ENCODE assay signal across 9 cellular contexts in the genomic region with DNA sequence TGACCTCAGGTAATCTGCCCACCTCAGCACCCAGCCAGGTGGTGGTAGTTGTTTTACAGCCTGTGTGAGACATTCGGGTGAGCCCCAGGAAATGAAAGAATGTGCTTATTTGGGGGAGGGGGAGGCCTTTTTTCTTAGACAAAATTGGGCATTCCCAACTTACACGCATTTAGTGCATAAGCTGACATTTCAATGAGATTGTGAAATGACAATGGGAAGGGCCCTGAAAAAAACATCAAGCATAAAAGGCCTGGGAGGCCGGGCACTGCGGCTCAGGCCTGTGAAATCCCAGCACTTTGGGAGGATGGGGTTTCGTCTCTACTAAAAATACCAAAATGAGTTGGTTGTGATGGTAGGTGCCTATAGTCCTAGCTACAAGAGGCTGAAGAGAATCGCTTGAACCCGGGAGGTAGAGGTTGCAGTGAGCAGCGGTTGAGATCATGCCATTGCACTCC. TPM values are rescaled to one million over a fixed set of nuclear protein-coding genes. Genes with fewer than 3 reads are reported as not detected.
DNase-seq lines count a peak whose midpoint lies in the region; ATAC-seq, FAIRE-seq and TF ChIP-seq lines count a peak whose summit lies in the region.
"Had no signal": no experiment of that assay in that cellular context is flagged by ENCODE, and none has a peak within 500 bp of the region (broad histone marks: within the 10 kb centered on the region; RNA-seq: fewer than 3 reads in every experiment).

No MANE protein-coding gene starts in this region.

- no peak overlapping the region for H4K5ac ChIP-seq in IMR-90 (ENCODE audit: low read depth, low read length)

- peak overlapping the region; percentile 40 for H3K4me3 Mint-ChIP-seq in activated naive CD8-positive, alpha-beta T cell treated with anti-CD3 and anti-CD28 coated beads, Interleukin-2, amount 10 ng/mL, durations not matched to agents 7 days and 5 days

- peak overlapping the region; percentile 21 for H3K27ac Mint-ChIP-seq in activated naive CD8-positive, alpha-beta T cell treated with anti-CD3 and anti-CD28 coated beads, Interleukin-2, amount 10 ng/mL, durations not matched to agents 7 days and 5 days

- no peak overlapping the region for H3K4me2 ChIP-seq in IMR-90 (ENCODE audit: low read depth, low read length)

- H3K23ac ChIP-seq in IMR-90 (ENCODE audit: low read depth, low read length) = no peak overlapping the region

- intact Hi-C loops in IMR-90 (cut with micrococcal nuclease) (no loop called here), sciatic nerve (cut with DNase I) (no loop called here)

- H3K4me3 ChIP-seq in IMR-90 (ENCODE audit: insufficient read depth, low read depth, low read length) = no peak overlapping the region
- H3K4me3 ChIP-seq: esophagus muscularis mucosa had no signal

- H2BK120ac ChIP-seq in IMR-90 (ENCODE audit: low read depth, low read length) = no peak overlapping the region

- peaks cover 40% of the 10 kb centered on the region for H3K4me1 Mint-ChIP-seq in activated naive CD8-positive, alpha-beta T cell treated with anti-CD3 and anti-CD28 coated beads, Interleukin-2, amount 10 ng/mL, durations not matched to agents 7 days and 5 days

- no peak overlapping the region for H2AK5ac ChIP-seq in IMR-90 (ENCODE audit: low read depth, low read length)

- H3K27me3 ChIP-seq in IMR-90 (ENCODE audit: control insufficient read depth, insufficient read depth, low read length) = no peaks in the 10 kb centered on the region
- H3K27me3 ChIP-seq: esophagus muscularis mucosa had no signal

- H4K91ac ChIP-seq in IMR-90 (ENCODE audit: insufficient read depth, low read depth, low read length) = no peak overlapping the region

- H3K18ac ChIP-seq in IMR-90 (ENCODE audit: low read depth, low read length) = no peak overlapping the region

- H3K27me3 Mint-ChIP-seq in activated naive CD8-positive, alpha-beta T cell treated with anti-CD3 and anti-CD28 coated beads, Interleukin-2, amount 10 ng/mL, durations not matched to agents 7 days and 5 days = no peaks in the 10 kb centered on the region

- dilution Hi-C loops in IMR-90 (cut with HindIII; ENCODE audit: low sequenced_read_pairs, unreplicated experiment) = no loop called here

- no peak for TF ChIP-seq CTCF in C4-2B (conservative IDR thresholded peaks at IDR 0.05)
- TF ChIP-seq CTCF in IMR-90 (conservative IDR thresholded peaks at IDR 0.05; ENCODE audit: low read depth, low read length) = no peak

- peaks cover 44% of the 10 kb centered on the region for H3K36me3 ChIP-seq in IMR-90 (ENCODE audit: control insufficient read depth, insufficient read depth, low read length)

- H3K79me1 ChIP-seq in IMR-90 (ENCODE audit: low read depth in 1 of 2, low read length in 2 of 2) = peaks cover 9 to 35% of the 10 kb centered on the region in 2 experiments; a peak in 3 of 4 replicates

- H3K9me3 ChIP-seq in IMR-90 (ENCODE audit: control insufficient read depth, insufficient read depth, low read length) = no peaks in the 10 kb centered on the region
- H3K9me3 ChIP-seq: esophagus muscularis mucosa had no signal

- no peak for FAIRE-seq in HTR-8/SVneo (lab: Jason Lieb, UNC)

- H3K4ac ChIP-seq in IMR-90 (ENCODE audit: low read depth, low read length) = no peak overlapping the region

- no peak overlapping the region for H2BK5ac ChIP-seq in IMR-90 (ENCODE audit: low read depth, low read length, poor library complexity, severe bottlenecking)

- H2BK20ac ChIP-seq in IMR-90 (ENCODE audit: low read depth, low read length) = no peak overlapping the region

- no peaks in the 10 kb centered on the region for H3K9me1 ChIP-seq in IMR-90 (ENCODE audit: insufficient read depth, low read length)

- H4K8ac ChIP-seq in IMR-90 (ENCODE audit: low read depth in 2 of 2, low read length in 2 of 2) = peak overlapping the region in 1 of 2 experiments; percentile 26; a peak in 1 of 4 replicates

- no peak for TF ChIP-seq RAD21 in IMR-90 (IDR thresholded peaks at IDR 0.05; ENCODE audit: low read length)

- no peak overlapping the region for H3K9ac ChIP-seq in IMR-90 (ENCODE audit: low read depth, low read length)

- DNase-seq in IMR-90 (no peak), DMS79 treated with DMSO at 0.1 percent for 48 hours (lab: John Stamatoyannopoulos, UW) (no peak), HTR-8/SVneo (ENCODE audit: insufficient read length, low spot score) (no peak), sciatic nerve (ENCODE audit: low spot score) (no peak)
- DNase-seq in activated naive CD8-positive, alpha-beta T cell treated with anti-CD3 and anti-CD28 coated beads, Interleukin-2, amount 10 ng/mL, durations not matched to agents 7 days and 5 days = no peak
- DNase-seq: NCI-H69; stimulated activated CD4-positive, alpha-beta T cell treated with anti-CD3 and anti-CD28 coated beads, Interleukin-4, amount 100 ng/mL, for 24 hours had no signal

- peak; percentile 10; the same call in 1 of the 2 replicates for TF ChIP-seq POLR2A in IMR-90 (IDR thresholded peaks at IDR 0.05; ENCODE audit: low read depth, low read length)

- peaks cover 39% of the 10 kb centered on the region for H3K36me3 Mint-ChIP-seq in activated naive CD8-positive, alpha-beta T cell treated with anti-CD3 and anti-CD28 coated beads, Interleukin-2, amount 10 ng/mL, durations not matched to agents 7 days and 5 days

- CTCF ChIA-PET in IMR-90 (lab: Yijun Ruan, JAX) = no interaction called here

- no peak overlapping the region for H2AK9ac ChIP-seq in IMR-90 (replicated peaks; ENCODE audit: low read depth, low read length, poor library complexity)

- H4K20me1 ChIP-seq in IMR-90 (ENCODE audit: insufficient read depth, low read length) = peaks cover 68% of the 10 kb centered on the region

- POLR2A ChIA-PET in IMR-90 (lab: Charles Lee; ENCODE audit: unreplicated experiment) = no interaction called here
- POLR2A ChIA-PET in activated naive CD8-positive, alpha-beta T cell treated with anti-CD3 and anti-CD28 coated beads, Interleukin-2, amount 10 ng/mL, durations not matched to agents 7 days and 5 days (lab: Charles Lee) = no interaction called here

- peak overlapping the region; percentile 6 for H3K27ac ChIP-seq in C4-2B
- no peak overlapping the region for H3K27ac ChIP-seq in IMR-90 (ENCODE audit: insufficient read depth, low read length)
- H3K27ac ChIP-seq: esophagus muscularis mucosa had no signal

- H2AFZ ChIP-seq in IMR-90 (replicated peaks; ENCODE audit: low read length, poor library complexity) = no peak overlapping the region

- ATAC-seq in IMR-90 (ENCODE audit: low read depth) (no peak), sciatic nerve (no peak)
- no peak for ATAC-seq in activated naive CD8-positive, alpha-beta T cell treated with anti-CD3 and anti-CD28 coated beads, Interleukin-2, amount 10 ng/mL, durations not matched to agents 7 days and 5 days (ENCODE audit: low read depth)

- H3K14ac ChIP-seq in IMR-90 (replicated peaks; ENCODE audit: low read depth, low read length) = no peak overlapping the region; the same call in 1 of the 2 replicates

- H2BK15ac ChIP-seq in IMR-90 (ENCODE audit: low read depth, low read length) = no peak overlapping the region

- in situ Hi-C loops in IMR-90 (cut with MboI; ENCODE audit: low sequenced_read_pairs) = no loop called here

- no peaks in the 10 kb centered on the region for H3K4me1 ChIP-seq in IMR-90 (ENCODE audit: control insufficient read depth, insufficient read depth, low read length)

- no peak overlapping the region for H3K56ac ChIP-seq in IMR-90 (ENCODE audit: extremely low read depth, insufficient read depth, low read length)

- H3K9me3 Mint-ChIP-seq in activated naive CD8-positive, alpha-beta T cell treated with anti-CD3 and anti-CD28 coated beads, Interleukin-2, amount 10 ng/mL, durations not matched to agents 7 days and 5 days = no peaks in the 10 kb centered on the region

- BruUV-seq in IMR-90 (replicated peaks; lab: Mats Ljungman, UMichigan) = no TSS peak

- 86% methylated on average over 2 of the region's 8 CpGs; no CpG with 5 or more reads in 1 of the 2 experiments for WGBS in IMR-90 (ENCODE audit: extremely low coverage in 2 of 2, insufficient read length in 1 of 2), 2 experiments

TF ChIP-seq in IMR-90, 13 proteins besides CTCF, POLR2A, EP300 and RAD21 (continues in another document):
- TF ChIP-seq MAZ (IDR thresholded peaks at IDR 0.05; ENCODE audit: borderline replicate concordance, low read depth, low read length) = no peak

RNA-seq across cellular contexts. Expression of a gene that starts 5.0 kb away (rescaled TPM):
- total RNA-seq in IMR-90 (2012; rRNA removed) (380 and 450 TPM in 2 replicates), sciatic nerve (340 TPM)
- polyA plus RNA-seq in IMR-90 (2012; rRNA removed) = 561 and 737 TPM in 2 replicates
- 218 and 390 TPM in 2 replicates for polyA plus RNA-seq in IMR-90 (2012; cell fraction: cytosol; rRNA removed)
- polyA plus RNA-seq in IMR-90 (2012; cell fraction: nucleus; rRNA removed; ENCODE audit: low replicate concordance) = 299 and 1,751 TPM in 2 replicates
- total RNA-seq in activated naive CD8-positive, alpha-beta T cell treated with anti-CD3 and anti-CD28 coated beads, Interleukin-2, amount 10 ng/mL, durations not matched to agents 7 days and 5 days = 100 to 1,000 TPM; 421 to 434 TPM

RNA-seq across cellular contexts. Expression of a gene that starts 5.4 kb away (rescaled TPM):
- 9.7 and 13.1 TPM in 2 replicates for total RNA-seq in IMR-90 (2012; rRNA removed)
- polyA plus RNA-seq in IMR-90 (2012; rRNA removed) = 0.92 and 1.0 TPM in 2 replicates
- polyA plus RNA-seq in IMR-90 (2012; cell fraction: cytosol; rRNA removed) = 0.09 and 0.22 TPM in 2 replicates
- 0.94 and 2.9 TPM in 2 replicates for polyA plus RNA-seq in IMR-90 (2012; cell fraction: nucleus; rRNA removed; ENCODE audit: low replicate concordance)
- total RNA-seq in activated naive CD8-positive, alpha-beta T cell treated with anti-CD3 and anti-CD28 coated beads, Interleukin-2, amount 10 ng/mL, durations not matched to agents 7 days and 5 days = 10 to 100 TPM; 16.2 to 16.4 TPM
- 26.5 TPM for total RNA-seq in sciatic nerve

RNA-seq across cellular contexts. Expression of a gene that starts 38.1 kb away (rescaled TPM):
- total RNA-seq in IMR-90 (2012; rRNA removed) (21.1 and 21.9 TPM in 2 replicates), sciatic nerve (6.2 TPM)
- polyA plus RNA-seq in IMR-90 (2012; rRNA removed) = 4.8 and 6.3 TPM in 2 replicates
- polyA plus RNA-seq in IMR-90 (2012; cell fraction: cytosol; rRNA removed) = 1.1 and 1.4 TPM in 2 replicates
- 0.88 and 3.3 TPM in 2 replicates for polyA plus RNA-seq in IMR-90 (2012; cell fraction: nucleus; rRNA removed; ENCODE audit: low replicate concordance)
- 10 to 100 TPM; 33.9 to 34.0 TPM for total RNA-seq in activated naive CD8-positive, alpha-beta T cell treated with anti-CD3 and anti-CD28 coated beads, Interleukin-2, amount 10 ng/mL, durations not matched to agents 7 days and 5 days

RNA-seq across cellular contexts. Expression of a gene that starts 38.3 kb away (rescaled TPM):
- total RNA-seq in IMR-90 (2012; rRNA removed) = 18.8 and 22.8 TPM in 2 replicates
- 13.1 and 14.8 TPM in 2 replicates for polyA plus RNA-seq in IMR-90 (2012; rRNA removed)
- polyA plus RNA-seq in IMR-90 (2012; cell fraction: cytosol; rRNA removed) = 4.6 and 11.0 TPM in 2 replicates
- polyA plus RNA-seq in IMR-90 (2012; cell fraction: nucleus; rRNA removed; ENCODE audit: low replicate concordance) = 2.7 and 11.4 TPM in 2 replicates
- total RNA-seq in activated naive CD8-positive, alpha-beta T cell treated with anti-CD3 and anti-CD28 coated beads, Interleukin-2, amount 10 ng/mL, durations not matched to agents 7 days and 5 days = 10 to 100 TPM; 21.6 to 22.5 TPM
- 10.2 TPM for total RNA-seq in sciatic nerve

RNA-seq across cellular contexts. Expression of a gene that starts 54.3 kb away (rescaled TPM):
- total RNA-seq in IMR-90 (2012; rRNA removed) = not detected in 2 replicates
- not detected in 2 replicates for polyA plus RNA-seq in IMR-90 (2012; rRNA removed)
- 0.08 TPM in 1 of 2 replicates, not detected in the other for polyA plus RNA-seq in IMR-90 (2012; cell fraction: cytosol; rRNA removed)
- polyA plus RNA-seq in IMR-90 (2012; cell fraction: nucleus; rRNA removed; ENCODE audit: low replicate concordance) = 0.07 and 0.08 TPM in 2 replicates
- not detected for total RNA-seq in activated naive CD8-positive, alpha-beta T cell treated with anti-CD3 and anti-CD28 coated beads, Interleukin-2, amount 10 ng/mL, durations not matched to agents 7 days and 5 days
- not detected for total RNA-seq in sciatic nerve
- total RNA-seq: esophagus muscularis mucosa had no signal
